Comparison of ENCODE assay signal across 20 cellular contexts in genomic region chr5:36422957-36423356, GRCh38.
DNase-seq lines count a peak whose midpoint lies in the region; ATAC-seq and TF ChIP-seq lines count a peak whose summit lies in the region.
"Had no signal": no experiment of that assay in that cellular context is flagged by ENCODE, and none has a peak within 500 bp of the region (broad histone marks: within the 10 kb centered on the region; RNA-seq: fewer than 3 reads in every experiment).

No MANE protein-coding gene starts in this region.

- H2BK12ac ChIP-seq in mesenchymal stem cell (ENCODE audit: low read length in 2 of 2): no peak overlapping the region

- H3K4me2 ChIP-seq in PC-9: peak overlapping the region; percentile 63
- H3K4me2 ChIP-seq in mesenchymal stem cell (ENCODE audit: low read length, poor library complexity, severe bottlenecking): no peak overlapping the region
- H3K4me2 ChIP-seq: GM23338 had no signal

- intact Hi-C loops in PC-9 (cut with micrococcal nuclease; ENCODE audit: unreplicated experiment): no loop called here

- H3K27ac ChIP-seq in PC-9 (peak overlapping the region; percentile 77), mesenchymal stem cell (ENCODE audit: low read length, poor library complexity, severe bottlenecking) (peak overlapping the region; percentile 46), WERI-Rb-1 (no peak overlapping the region), right atrium auricular region (no peak overlapping the region)
- H3K27ac ChIP-seq: ascending aorta, testis had no signal

- no peak overlapping the region for H2AK5ac ChIP-seq in mesenchymal stem cell (ENCODE audit: low read length, severe bottlenecking)

- no peak overlapping the region for H2BK5ac ChIP-seq in mesenchymal stem cell (ENCODE audit: low read depth, low read length, poor library complexity, severe bottlenecking)

- no peak overlapping the region for H4K91ac ChIP-seq in mesenchymal stem cell (ENCODE audit: low read length)

- peaks cover 48% of the 10 kb centered on the region for H3K4me1 ChIP-seq in PC-9 (replicated peaks; ENCODE audit: insufficient read depth)
- peaks cover 8% of the 10 kb centered on the region for H3K4me1 ChIP-seq in mesenchymal stem cell (ENCODE audit: control insufficient read depth, insufficient read depth, low read depth, low read length)
- no peaks in the 10 kb centered on the region for H3K4me1 ChIP-seq in right atrium auricular region
- H3K4me1 ChIP-seq: testis had no signal

- BruUV-seq in PC-9 (replicated peaks; lab: Mats Ljungman, UMichigan): no TSS peak

- H4K8ac ChIP-seq in mesenchymal stem cell (ENCODE audit: low read length): no peak overlapping the region

- no peak for TF ChIP-seq CTCF in PC-9 (conservative IDR thresholded peaks at IDR 0.05)
- no peak for TF ChIP-seq CTCF in cardiac fibroblast (IDR thresholded peaks at IDR 0.05; ENCODE audit: low read depth, low read length)
- no peak for TF ChIP-seq CTCF in WERI-Rb-1 (IDR thresholded peaks at IDR 0.05; ENCODE audit: low read depth, low read length)
- TF ChIP-seq CTCF in right atrium auricular region (IDR thresholded peaks at IDR 0.05): no peak

- no peaks in the 10 kb centered on the region for H4K20me1 ChIP-seq in PC-9 (ENCODE audit: insufficient read depth)

- no peak for ATAC-seq in GM21423 (IDR thresholded peaks at IDR 0.05; ENCODE audit: unreplicated experiment)
- ATAC-seq: GM23338, right cardiac atrium, WTC11 had no signal

- no peak overlapping the region for H3K4ac ChIP-seq in mesenchymal stem cell (ENCODE audit: low read depth in 1 of 2, low read length in 2 of 2)

- no peak overlapping the region for H3K14ac ChIP-seq in mesenchymal stem cell (ENCODE audit: low read length in 2 of 2)

- H3K27me3 ChIP-seq in PC-9 (ENCODE audit: insufficient read depth, low read depth) (no peaks in the 10 kb centered on the region), mesenchymal stem cell (ENCODE audit: control insufficient read depth in 1 of 2, insufficient read depth in 1 of 2, low read length in 2 of 2) (no peaks in the 10 kb centered on the region), WERI-Rb-1 (ENCODE audit: insufficient read depth, low read depth, severe bottlenecking) (no peaks in the 10 kb centered on the region), right atrium auricular region (no peaks in the 10 kb centered on the region)
- H3K27me3 ChIP-seq: ascending aorta, dorsolateral prefrontal cortex, testis had no signal

- peak; percentile 21 for DNase-seq in GM03348 (ENCODE audit: low spot score)
- peak in 1 of 2 experiments; percentile 99 for DNase-seq in PC-9
- DNase-seq in cardiac fibroblast (ENCODE audit: low read depth in 2 of 2): peak; percentile 11 to 46
- no peak for DNase-seq in mesenchymal stem cell
- DNase-seq in iPS-NIHi7 (ENCODE audit: extremely low spot score): no peak
- no peak for DNase-seq in WERI-Rb-1
- no peak for DNase-seq in right atrium auricular region (ENCODE audit: low spot score)
- DNase-seq: activated effector memory CD4-positive, alpha-beta T cell treated with anti-CD3 and anti-CD28 coated beads, Interleukin-2, amount 50 U/mL, for 16 hours; CD4-positive, CD25-positive, alpha-beta regulatory T cell; DND-41; dorsolateral prefrontal cortex; NCI-H1694 treated with DMSO at 0.1 percent for 48 hours; NCI-H524; right cardiac atrium; T-helper 1 cell; testis had no signal

- H3K9ac ChIP-seq in mesenchymal stem cell (ENCODE audit: low read length): no peak overlapping the region

- H3F3A ChIP-seq in PC-9 (ENCODE audit: insufficient read depth, low read depth): peaks cover 35% of the 10 kb centered on the region

- H3K9me3 ChIP-seq in PC-9 (ENCODE audit: insufficient read depth, low read depth) (peaks cover 4% of the 10 kb centered on the region; the same call in 1 of the 2 replicates), mesenchymal stem cell (ENCODE audit: control insufficient read depth, low read length) (no peaks in the 10 kb centered on the region), WERI-Rb-1 (ENCODE audit: severe bottlenecking) (no peaks in the 10 kb centered on the region), right atrium auricular region (no peaks in the 10 kb centered on the region)
- H3K9me3 ChIP-seq: ascending aorta, testis had no signal

- POLR2A ChIA-PET in PC-9 (lab: Charles Lee; ENCODE audit: unreplicated experiment): no interaction called here

- H2BK15ac ChIP-seq in mesenchymal stem cell (ENCODE audit: low read depth, poor library complexity, severe bottlenecking): no peak overlapping the region

- 72% methylated on average over 3 of the region's 3 CpGs for WGBS in mesenchymal stem cell

- H3K36me3 ChIP-seq in PC-9 (ENCODE audit: low read depth) (no peaks in the 10 kb centered on the region), mesenchymal stem cell (ENCODE audit: control insufficient read depth in 1 of 2, insufficient read depth in 2 of 2, low read depth in 1 of 2, low read length in 2 of 2) (no peaks in the 10 kb centered on the region), WERI-Rb-1 (no peaks in the 10 kb centered on the region), right atrium auricular region (no peaks in the 10 kb centered on the region)
- H3K36me3 ChIP-seq: ascending aorta had no signal

- no peak overlapping the region for H2BK120ac ChIP-seq in mesenchymal stem cell (ENCODE audit: low read depth, low read length)

- no peaks in the 10 kb centered on the region for H3K79me1 ChIP-seq in mesenchymal stem cell (replicated peaks; ENCODE audit: low read length, poor library complexity, severe bottlenecking)

- H3K79me2 ChIP-seq in PC-9 (ENCODE audit: low read depth): no peaks in the 10 kb centered on the region

- H3K4me3 ChIP-seq in PC-9: no peak overlapping the region; the same call in 1 of the 2 replicates
- H3K4me3 ChIP-seq in cardiac fibroblast (replicated peaks in 1 of 2; ENCODE audit: low read depth in 2 of 2, low read length in 2 of 2): no peak overlapping the region
- no peak overlapping the region for H3K4me3 ChIP-seq in mesenchymal stem cell (ENCODE audit: insufficient read depth in 1 of 2, low read depth in 1 of 2, low read length in 2 of 2)
- H3K4me3 ChIP-seq in WERI-Rb-1 (ENCODE audit: low read depth, low read length): no peak overlapping the region
- H3K4me3 ChIP-seq in right atrium auricular region: no peak overlapping the region
- H3K4me3 ChIP-seq: ascending aorta, dorsolateral prefrontal cortex, GM23338, testis had no signal

- no peak overlapping the region for H2AFZ ChIP-seq in PC-9
- H2AFZ ChIP-seq in mesenchymal stem cell (ENCODE audit: low read depth, low read length): no peak overlapping the region
- H2AFZ ChIP-seq: GM23338 had no signal

- H3K9me2 ChIP-seq in PC-9 (ENCODE audit: insufficient read depth): no peaks in the 10 kb centered on the region; the same call in 1 of the 2 replicates

- no peak overlapping the region for H3K23ac ChIP-seq in mesenchymal stem cell (ENCODE audit: low read length in 2 of 2)

- H3K18ac ChIP-seq in mesenchymal stem cell (ENCODE audit: low read depth in 1 of 2, low read length in 2 of 2): no peak overlapping the region

- CTCF ChIA-PET in PC-9 (lab: Charles Lee): no interaction called here

Comparison
In these comparisons a context has a peak if more than half of its experiments do, and no peak if none do; other contexts are left out.
1. DNase-seq: peak in GM03348 (single experiment) and cardiac fibroblast (2 of 2); none in mesenchymal stem cell (single experiment), iPS-NIHi7 (single experiment), WERI-Rb-1 (single experiment) and right atrium auricular region (single experiment).
2. H3K27ac ChIP-seq: peak in PC-9 (single experiment) and mesenchymal stem cell (single experiment); none in WERI-Rb-1 (single experiment) and right atrium auricular region (0 of 2).